ENCODE assay signal across 26 cellular contexts in genomic region chr15:98556321-98556720, GRCh38.
"Had no signal": no experiment of that assay in that cellular context is flagged by ENCODE, and none has a peak within 500 bp of the region (broad histone marks: within the 10 kb centered on the region; RNA-seq: fewer than 3 reads in every experiment).

No MANE protein-coding gene starts in this region.

- H3K27ac ChIP-seq: brain microvascular endothelial cell, coronary artery, dorsolateral prefrontal cortex had no signal

- ATAC-seq: activated T-cell treated with anti-CD3 and anti-CD28 coated beads, Interleukin-2, amount 50 U/mL, for 72 hours; esophagus mucosa had no signal

- FAIRE-seq: astrocyte, bronchial epithelial cell, frontal cortex had no signal

- H3K36me3 ChIP-seq: brain microvascular endothelial cell had no signal

- H3K27me3 ChIP-seq: brain microvascular endothelial cell had no signal

- H3K4me3 ChIP-seq: coronary artery, dorsolateral prefrontal cortex had no signal

- DNase-seq: activated CD4-positive, alpha-beta memory T cell treated with anti-CD3 and anti-CD28 coated beads, Interleukin-2, amount 10 ng/mL, durations not matched to agents 7 days and 5 days; activated CD4-positive, alpha-beta T cell treated with anti-CD3 and anti-CD28 coated beads for 1 hour; activated CD4-positive, alpha-beta T cell treated with anti-CD3 and anti-CD28 coated beads for 4 hours; activated CD4-positive, alpha-beta T cell treated with anti-CD3 and anti-CD28 coated beads, Interleukin-2, amount 10 ng/mL, durations not matched to agents 7 days and 5 days; activated CD4-positive, alpha-beta T cell treated with anti-CD3 and anti-CD28 coated beads, Interleukin-2, amount 50 U/mL, for 4 hours; activated CD8-positive, alpha-beta memory T cell treated with anti-CD3 and anti-CD28 coated beads, Interleukin-2, amount 50 U/mL, for 48 hours; activated gamma-delta T cell; activated naive CD4-positive, alpha-beta T cell; activated naive CD4-positive, alpha-beta T cell treated with anti-CD3 and anti-CD28 coated beads, Interleukin-2, amount 10 ng/mL, durations not matched to agents 7 days and 5 days; activated T-cell treated with anti-CD3 and anti-CD28 coated beads for 4 hours; activated T-cell treated with anti-CD3 and anti-CD28 coated beads, Interleukin-2, amount 50 U/mL, for 24 hours; activated T-cell treated with anti-CD3 and anti-CD28 coated beads, Interleukin-2, amount 50 U/mL, for 72 hours; amniotic stem cell; anterior cingulate cortex; brain microvascular endothelial cell; dorsolateral prefrontal cortex; effector memory CD4-positive, alpha-beta T cell; endodermal cell; foreskin fibroblast; head of caudate nucleus; T-helper 2 cell had no signal
